Comparison of ENCODE assay signal across 1 cellular context in genomic region chr16:54102888-54103866, GRCh38.
TF ChIP-seq lines count a peak whose summit lies in the region.

No MANE protein-coding gene starts in this region.

TF ChIP-seq in HepG2, 621 proteins besides CTCF, POLR2A, EP300 and RAD21 (continued from another document and continues in another):
- TF ChIP-seq TCF7L2 (IDR thresholded peaks at IDR 0.05; ENCODE audit: low read depth, low read length) (peak; percentile 83), KLF12 (CRISPR knock-in tag; IDR thresholded peaks at IDR 0.05; ENCODE audit: borderline replicate concordance) (peak; percentile 38; the same call in 1 of the 2 replicates), PBX2 (CRISPR knock-in tag; IDR thresholded peaks at IDR 0.05) (no peak), SMYD3 (CRISPR knock-in tag; IDR thresholded peaks at IDR 0.05) (0 out of 2 replicates have a peak, but pooled peaks have one; percentile 44), ZNF446 (CRISPR knock-in tag; IDR thresholded peaks at IDR 0.05) (no peak), SALL2 (CRISPR knock-in tag; IDR thresholded peaks at IDR 0.05) (no peak), ZNF326 (CRISPR knock-in tag; IDR thresholded peaks at IDR 0.05; ENCODE audit: borderline replicate concordance) (no peak), JUN (CRISPR knock-in tag; IDR thresholded peaks at IDR 0.05) (no peak), SKIL (CRISPR knock-in tag; IDR thresholded peaks at IDR 0.05; ENCODE audit: borderline replicate concordance) (peak; percentile 64; the same call in 1 of the 2 replicates), ZNF276 (CRISPR knock-in tag; IDR thresholded peaks at IDR 0.05; ENCODE audit: low read depth) (no peak), ZFAT (CRISPR knock-in tag; conservative IDR thresholded peaks at IDR 0.05) (no peak), MEF2D (CRISPR knock-in tag; IDR thresholded peaks at IDR 0.05) (peak; percentile 76), BORCS8-MEF2B (CRISPR knock-in tag; IDR thresholded peaks at IDR 0.05) (no peak), HNRNPUL1 (IDR thresholded peaks at IDR 0.05; ENCODE audit: low read depth, low read length) (0 out of 2 replicates have a peak, but pooled peaks have one; percentile 50), ETS1 (CRISPR knock-in tag; IDR thresholded peaks at IDR 0.05) (no peak), SKI (IDR thresholded peaks at IDR 0.05; ENCODE audit: partially characterized antibody) (no peak), TBX2 (CRISPR knock-in tag; IDR thresholded peaks at IDR 0.05; ENCODE audit: borderline replicate concordance) (peak; percentile 95), ZFP36 (IDR thresholded peaks at IDR 0.05; ENCODE audit: borderline replicate concordance, low read depth, low read length, partially characterized antibody) (no peak), TCF12 (IDR thresholded peaks at IDR 0.05) (no peak), TCF12 (CRISPR knock-in tag; IDR thresholded peaks at IDR 0.05) (0 out of 2 replicates have a peak, but pooled peaks have one; percentile 73), TEAD3 (CRISPR knock-in tag; optimal IDR thresholded peaks at IDR 0.05; ENCODE audit: borderline replicate concordance) (peak; percentile 58), JARID2 (CRISPR knock-in tag; IDR thresholded peaks at IDR 0.05; ENCODE audit: insufficient replicate concordance) (no peak), KMT2B (CRISPR knock-in tag; IDR thresholded peaks at IDR 0.05) (no peak), HNF4A (CRISPR knock-in tag; IDR thresholded peaks at IDR 0.05) (peak; percentile 76), ZNF580 (CRISPR knock-in tag; IDR thresholded peaks at IDR 0.05; ENCODE audit: borderline replicate concordance, low read depth) (no peak), HNRNPLL (IDR thresholded peaks at IDR 0.05; ENCODE audit: low read depth, low read length, poor library complexity, severe bottlenecking) (no peak), NFAT5 (CRISPR knock-in tag; IDR thresholded peaks at IDR 0.05) (no peak), RFX5 (IDR thresholded peaks at IDR 0.05; ENCODE audit: low read depth, low read length) (no peak), ZBTB1 (CRISPR knock-in tag; IDR thresholded peaks at IDR 0.05; ENCODE audit: borderline replicate concordance) (no peak), TAF15 (IDR thresholded peaks at IDR 0.05; ENCODE audit: low read depth, low read length, poor library complexity, severe bottlenecking) (no peak), ZNF282 (IDR thresholded peaks at IDR 0.05; ENCODE audit: partially characterized antibody) (no peak), ZNF784 (CRISPR knock-in tag; IDR thresholded peaks at IDR 0.05; ENCODE audit: borderline replicate concordance) (peak; percentile 66; the same call in 1 of the 2 replicates), FOXJ3 (CRISPR knock-in tag; IDR thresholded peaks at IDR 0.05; ENCODE audit: borderline replicate concordance) (peak; percentile 89; the same call in 1 of the 2 replicates), NCOR1 (IDR thresholded peaks at IDR 0.05; ENCODE audit: borderline replicate concordance, low read length) (peak; percentile 46; the same call in 1 of the 2 replicates), DDIT3 (CRISPR knock-in tag; IDR thresholded peaks at IDR 0.05) (no peak), CBFB (CRISPR knock-in tag; IDR thresholded peaks at IDR 0.05) (no peak), TCF7 (IDR thresholded peaks at IDR 0.05; ENCODE audit: low read depth) (peak; percentile 99), ARNT2 (CRISPR knock-in tag; IDR thresholded peaks at IDR 0.05; ENCODE audit: low read depth) (no peak), TSC22D2 (CRISPR knock-in tag; IDR thresholded peaks at IDR 0.05; ENCODE audit: borderline replicate concordance) (0 out of 2 replicates have a peak, but pooled peaks have one; percentile 34), AHR (CRISPR knock-in tag; IDR thresholded peaks at IDR 0.05) (no peak), ONECUT2 (CRISPR knock-in tag; IDR thresholded peaks at IDR 0.05) (no peak; the same call in 1 of the 2 replicates), ZBTB14 (CRISPR knock-in tag; IDR thresholded peaks at IDR 0.05) (no peak), ZNF136 (CRISPR knock-in tag; IDR thresholded peaks at IDR 0.05; ENCODE audit: low read depth) (peak; percentile 37; the same call in 1 of the 2 replicates), ZMYM2 (CRISPR knock-in tag; IDR thresholded peaks at IDR 0.05) (0 out of 2 replicates have a peak, but pooled peaks have one; percentile 35), IKZF5 (CRISPR knock-in tag; IDR thresholded peaks at IDR 0.05) (peak; percentile 74; the same call in 1 of the 2 replicates), FOXA1 (IDR thresholded peaks at IDR 0.05) (no peak), FOXA1 (CRISPR knock-in tag; IDR thresholded peaks at IDR 0.05) (peak; percentile 81), NFE2 (CRISPR knock-in tag; IDR thresholded peaks at IDR 0.05) (no peak), MBNL3 (CRISPR knock-in tag; conservative IDR thresholded peaks at IDR 0.05) (no peak), ZNF629 (CRISPR knock-in tag; conservative IDR thresholded peaks at IDR 0.05) (peak; percentile 70)
